ENCODE assay signal across 14 cellular contexts in the genomic region with DNA sequence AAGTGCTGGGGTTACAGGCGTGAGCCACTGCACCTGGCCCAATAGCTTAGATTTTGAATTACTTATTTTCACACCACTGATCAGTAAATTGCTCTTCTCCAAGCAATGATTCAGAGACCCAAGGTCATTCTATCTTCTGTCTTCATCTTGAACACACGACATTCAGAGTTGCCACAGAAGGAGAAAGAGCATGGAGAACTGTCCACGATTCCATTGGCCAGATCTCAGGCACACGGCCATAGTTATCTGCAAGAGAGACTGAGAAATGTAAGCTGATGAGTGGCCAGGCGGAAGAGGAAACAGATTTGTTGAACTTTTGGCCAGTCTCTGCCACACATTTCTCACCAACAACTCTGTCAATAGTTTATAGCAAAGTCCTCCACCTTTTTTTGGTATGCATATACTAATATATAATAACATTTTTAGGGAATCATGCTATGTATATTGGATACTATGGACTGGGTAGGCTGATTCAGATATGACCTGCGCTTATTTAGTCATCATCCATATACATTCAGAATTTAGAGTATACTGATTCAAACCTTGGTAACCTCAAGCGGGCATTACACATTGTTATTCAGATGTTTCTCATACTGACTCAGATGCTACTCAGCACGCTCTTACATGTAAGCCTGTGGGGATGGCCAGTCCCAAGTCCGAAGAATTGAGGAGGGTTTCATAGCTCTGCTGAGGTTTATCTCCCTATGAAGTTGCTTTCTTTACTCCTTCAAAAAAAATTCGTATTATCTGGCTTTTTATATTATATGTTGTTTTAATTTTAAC. TPM values are rescaled to one million over a fixed set of nuclear protein-coding genes. Genes with fewer than 3 reads are reported as not detected.
DNase-seq lines count a peak whose midpoint lies in the region; ATAC-seq, FAIRE-seq and TF ChIP-seq lines count a peak whose summit lies in the region.
"Had no signal": no experiment of that assay in that cellular context is flagged by ENCODE, and none has a peak within 500 bp of the region (broad histone marks: within the 10 kb centered on the region; RNA-seq: fewer than 3 reads in every experiment).

No MANE protein-coding gene starts in this region.

- H3K9me3 ChIP-seq in smooth muscle cell (replicated peaks; ENCODE audit: low read depth) (no peaks in the 10 kb centered on the region), pancreas (no peaks in the 10 kb centered on the region)

- H3K79me2 ChIP-seq in smooth muscle cell (ENCODE audit: low read depth): no peaks in the 10 kb centered on the region

- H3F3A ChIP-seq in smooth muscle cell (ENCODE audit: low read depth): no peaks in the 10 kb centered on the region

- H3K9me3 Mint-ChIP-seq in activated naive CD4-positive, alpha-beta T cell treated with anti-CD3 and anti-CD28 coated beads, Interleukin-2, amount 50 U/mL, for 24 hours: no peaks in the 10 kb centered on the region
- H3K9me3 Mint-ChIP-seq: CD4-positive, alpha-beta T cell had no signal

- no peaks in the 10 kb centered on the region for H4K20me1 ChIP-seq in smooth muscle cell (ENCODE audit: low read depth)

- H2AFZ ChIP-seq in smooth muscle cell (ENCODE audit: low read depth): no peak overlapping the region

- no peak overlapping the region for H3K9ac ChIP-seq in smooth muscle cell (ENCODE audit: low read depth)

- no peak overlapping the region for H3K4me3 Mint-ChIP-seq in activated naive CD4-positive, alpha-beta T cell treated with anti-CD3 and anti-CD28 coated beads, Interleukin-2, amount 50 U/mL, for 24 hours
- H3K4me3 Mint-ChIP-seq: CD4-positive, alpha-beta T cell had no signal

- no peak for TF ChIP-seq CTCF in smooth muscle cell (IDR thresholded peaks at IDR 0.05; ENCODE audit: borderline replicate concordance, insufficient read depth, poor library complexity, severe bottlenecking)
- no peak for TF ChIP-seq CTCF in pancreas (IDR thresholded peaks at IDR 0.05)

- intact Hi-C loops in pancreas (cut with DNase I): no loop called here

- H3K4me1 ChIP-seq in smooth muscle cell (ENCODE audit: low read depth) (no peaks in the 10 kb centered on the region), pancreas (no peaks in the 10 kb centered on the region)

- no peak overlapping the region for H3K4me2 ChIP-seq in smooth muscle cell

- no peak overlapping the region for H3K4me3 ChIP-seq in smooth muscle cell
- H3K4me3 ChIP-seq in pancreas: no peak overlapping the region

- H3K4me1 Mint-ChIP-seq in activated naive CD4-positive, alpha-beta T cell treated with anti-CD3 and anti-CD28 coated beads, Interleukin-2, amount 50 U/mL, for 24 hours: peaks cover 13% of the 10 kb centered on the region

- H3K27me3 Mint-ChIP-seq in activated naive CD4-positive, alpha-beta T cell treated with anti-CD3 and anti-CD28 coated beads, Interleukin-2, amount 50 U/mL, for 24 hours: no peaks in the 10 kb centered on the region
- H3K27me3 Mint-ChIP-seq: CD4-positive, alpha-beta T cell had no signal

- H3K36me3 Mint-ChIP-seq in activated naive CD4-positive, alpha-beta T cell treated with anti-CD3 and anti-CD28 coated beads, Interleukin-2, amount 50 U/mL, for 24 hours: no peaks in the 10 kb centered on the region

- peak overlapping the region; percentile 2 for H3K27ac Mint-ChIP-seq in activated naive CD4-positive, alpha-beta T cell treated with anti-CD3 and anti-CD28 coated beads, Interleukin-2, amount 50 U/mL, for 24 hours
- H3K27ac Mint-ChIP-seq: CD4-positive, alpha-beta T cell had no signal

- WGBS in smooth muscle cell (ENCODE audit: low lambda C conversion rate): 61% methylated on average over 10 of the region's 10 CpGs
- 54 to 73% methylated on average over 10 of the region's 10 CpGs for WGBS in pancreas, 2 donors

- no peak for FAIRE-seq in pancreas (lab: Jason Lieb, UNC)
- FAIRE-seq: H1 had no signal

- H3K27me3 ChIP-seq in smooth muscle cell (ENCODE audit: low read depth) (no peaks in the 10 kb centered on the region), pancreas (no peaks in the 10 kb centered on the region)

- DNase-seq in activated naive CD4-positive, alpha-beta T cell treated with anti-CD3 and anti-CD28 coated beads, Interleukin-2, amount 50 U/mL, for 16 hours: no peak
- DNase-seq in RKO (ENCODE audit: low spot score) (peak; percentile 98), smooth muscle cell (lab: John Stamatoyannopoulos, UW; ENCODE audit: unreplicated experiment) (no peak), pancreas (no peak)
- DNase-seq: activated gamma-delta T cell; CD4-positive, alpha-beta T cell; mesendoderm; NCI-H345 had no signal

- H3K27ac ChIP-seq in smooth muscle cell (ENCODE audit: low read depth) (peak overlapping the region; percentile 80), pancreas (no peak overlapping the region)
- H3K27ac ChIP-seq: HL-60 had no signal

- H3K36me3 ChIP-seq in smooth muscle cell (ENCODE audit: low read depth): no peaks in the 10 kb centered on the region
- H3K36me3 ChIP-seq in pancreas: no peaks in the 10 kb centered on the region

- ATAC-seq in esophagus mucosa (peak; percentile 93), GM21825 (IDR thresholded peaks at IDR 0.05; ENCODE audit: unreplicated experiment) (no peak), GM18517 (IDR thresholded peaks at IDR 0.05; ENCODE audit: unreplicated experiment) (no peak), pancreas (no peak)

RNA-seq across cellular contexts. Expression of a gene that starts 25.5 kb away (rescaled TPM):
- total RNA-seq in esophagus mucosa: 240 TPM
- total RNA-seq in smooth muscle cell: 362 and 390 TPM in 2 replicates
- 370 and 381 TPM in 2 replicates for polyA plus RNA-seq in smooth muscle cell
- 100 to 1,000 TPM in 2 of 6 donors, 10 to 100 TPM in 4; 40.7 to 146 (median 69.5) TPM for total RNA-seq in pancreas
- polyA plus RNA-seq in pancreas: 10 to 100 TPM; 28.5 to 53.2 TPM
